ENCODE assay signal across 20 cellular contexts in genomic region chr2:47298739-47299138, GRCh38.
"Had no signal": no experiment of that assay in that cellular context is flagged by ENCODE, and none has a peak within 500 bp of the region (broad histone marks: within the 10 kb centered on the region; RNA-seq: fewer than 3 reads in every experiment).

No MANE protein-coding gene starts in this region.

- H3K4me3 ChIP-seq: coronary artery, heart left ventricle, lung, neural progenitor cell, pancreas, smooth muscle cell, suprapubic skin, thyroid gland, uterus had no signal

- H3K4me3 Mint-ChIP-seq: naive thymus-derived CD4-positive, alpha-beta T cell; neural progenitor cell; type B pancreatic cell had no signal

- H3K4me2 ChIP-seq: neural progenitor cell, smooth muscle cell had no signal

- H3K9me3 Mint-ChIP-seq: naive thymus-derived CD4-positive, alpha-beta T cell; neural progenitor cell; type B pancreatic cell had no signal

- H3K36me3 Mint-ChIP-seq: naive thymus-derived CD4-positive, alpha-beta T cell; neural progenitor cell; type B pancreatic cell had no signal

- H3K9me3 ChIP-seq: heart left ventricle, pancreas, suprapubic skin, thyroid gland, uterus had no signal

- H3K27ac ChIP-seq: coronary artery, neural progenitor cell, pancreas, suprapubic skin, thyroid gland had no signal

- H3K4me1 ChIP-seq: pancreas, uterus had no signal

- H3K27me3 Mint-ChIP-seq: progenitor cell of endocrine pancreas had no signal

- DNase-seq: effector memory CD4-positive, alpha-beta T cell; heart left ventricle; hippocampal formation; left colon; left ventricle myocardium superior; naive thymus-derived CD4-positive, alpha-beta T cell; occipital lobe; pancreas; right cardiac atrium; stimulated activated CD4-positive, alpha-beta T cell treated with anti-CD3 and anti-CD28 coated beads, Interleukin-2, amount 100 ng/mL, for 48 hours; stimulated activated naive CD4-positive, alpha-beta T cell treated with Interleukin-2 at 50 U/mL for 16 hours; thyroid gland; uterus had no signal

- H3K27ac Mint-ChIP-seq: naive thymus-derived CD4-positive, alpha-beta T cell; neural progenitor cell; progenitor cell of endocrine pancreas; type B pancreatic cell had no signal

- ATAC-seq: left colon, left ventricle myocardium superior, pancreas, right cardiac atrium had no signal

- H3K36me3 ChIP-seq: heart left ventricle, neural progenitor cell, pancreas, suprapubic skin, thyroid gland, uterus had no signal

- H3K27me3 ChIP-seq: heart left ventricle, neural progenitor cell, pancreas, suprapubic skin, thyroid gland, uterus had no signal

- H3K9ac ChIP-seq: neural progenitor cell had no signal
